ENCODE assay signal across 16 cellular contexts in the genomic region with DNA sequence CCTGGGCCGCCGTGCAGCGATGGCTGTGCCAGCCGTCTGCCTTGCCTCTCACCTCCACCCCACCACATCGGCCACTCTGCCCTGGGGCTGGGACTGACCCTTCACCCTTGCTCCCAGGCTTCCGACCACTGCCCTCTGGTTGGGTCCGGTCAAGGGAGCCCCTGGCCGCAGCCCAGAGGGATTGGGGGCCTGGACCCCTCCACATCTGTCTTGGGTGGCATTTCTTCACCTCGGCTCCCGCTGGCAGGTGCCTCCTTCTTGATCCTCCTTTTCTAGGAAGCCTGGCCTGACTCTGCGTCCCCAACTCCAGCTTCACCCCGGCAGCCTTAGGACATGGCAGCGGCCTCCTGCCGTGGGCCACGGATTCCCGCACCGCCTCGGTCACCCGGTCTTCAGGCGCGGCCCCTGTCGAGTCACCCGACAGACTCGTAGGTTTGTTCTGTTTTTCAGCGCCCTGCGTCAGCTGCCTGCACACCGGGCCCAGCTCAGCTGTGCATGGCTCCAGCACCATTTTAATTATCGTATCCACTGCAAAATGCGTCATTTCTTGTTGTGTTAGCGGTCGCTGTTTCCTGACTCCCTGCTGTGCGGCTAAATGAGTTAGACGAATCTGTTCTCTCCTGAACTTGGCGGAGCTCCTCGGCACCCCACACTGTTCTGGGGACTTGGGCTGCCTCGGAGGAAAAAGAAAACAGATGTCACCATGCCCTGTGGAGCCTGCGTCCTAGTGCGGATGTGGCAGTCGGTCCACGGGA.
A peak's percentile ranks its signal among the peaks of the same experiment; 100 is the strongest.
DNase-seq lines count a peak whose midpoint lies in the region; ATAC-seq lines count a peak whose summit lies in the region.
"Had no signal": no experiment of that assay in that cellular context is flagged by ENCODE, and none has a peak within 500 bp of the region (broad histone marks: within the 10 kb centered on the region; RNA-seq: fewer than 3 reads in every experiment).

No MANE protein-coding gene starts in this region.

- no CpG with 5 or more reads among the region's 40 CpGs for WGBS in neuronal stem cell (ENCODE audit: extremely low coverage in 2 of 2, insufficient read length in 2 of 2, insufficient replicate concordance in 1 of 2), 2 donors

- H2BK5ac ChIP-seq in neuronal stem cell (ENCODE audit: low read length): peak overlapping the region; percentile 66

- H3K79me1 ChIP-seq in neuronal stem cell (ENCODE audit: low read depth, low read length): peaks cover 2% of the 10 kb centered on the region

- H2BK15ac ChIP-seq in neuronal stem cell (ENCODE audit: low read length): peak overlapping the region; percentile 58

- no peak overlapping the region for H3K27ac ChIP-seq in neuronal stem cell (replicated peaks; ENCODE audit: low read length)
- H3K27ac ChIP-seq: 22Rv1 had no signal

- no peak overlapping the region for H3K4me2 ChIP-seq in neuronal stem cell (ENCODE audit: insufficient read depth, low read length, poor library complexity, severe bottlenecking)

- no peak overlapping the region for H3K4me3 Mint-ChIP-seq in activated T-cell treated with anti-CD3 and anti-CD28 coated beads, Interleukin-2, amount 50 U/mL, for 24 hours
- H3K4me3 Mint-ChIP-seq: CD4-positive, alpha-beta memory T cell; HFFc6 had no signal

- no peak overlapping the region for H3K4ac ChIP-seq in neuronal stem cell (ENCODE audit: low read length)

- DNase-seq in DMS 273 (lab: John Stamatoyannopoulos, UW; ENCODE audit: unreplicated experiment) (peak; percentile 45), DMS 273 treated with DMSO at 0.1 percent for 48 hours (lab: John Stamatoyannopoulos, UW) (no peak), NCI-H460 (ENCODE audit: extremely low read depth, low read depth) (peak; percentile 59), cerebellar cortex (ENCODE audit: low spot score) (peak; percentile 72), neuronal stem cell (ENCODE audit: low spot score) (no peak), middle frontal gyrus (ENCODE audit: extremely low spot score, low spot score) (no peak)
- DNase-seq in activated T-cell treated with anti-CD3 and anti-CD28 coated beads, Interleukin-2, amount 50 U/mL, for 24 hours: no peak
- DNase-seq: CD4-positive, alpha-beta memory T cell; HFFc6; Kasumi-1; MM.1S; NCI-H187 treated with DMSO at 0.1 percent for 48 hours; NCI-H446; NCI-H82 had no signal

- H4K91ac ChIP-seq in neuronal stem cell (ENCODE audit: low read depth, low read length, poor library complexity): no peak overlapping the region

- H3K4me1 ChIP-seq in neuronal stem cell (ENCODE audit: control insufficient read depth in 2 of 2, insufficient read depth in 1 of 2, low read depth in 1 of 2, low read length in 2 of 2): peaks cover 0 to 2% of the 10 kb centered on the region in 2 donors

- no peak overlapping the region for H2AFZ ChIP-seq in neuronal stem cell (ENCODE audit: low read length)

- H4K8ac ChIP-seq in neuronal stem cell (ENCODE audit: low read depth, low read length): no peak overlapping the region

- peaks cover 0 to 53% (median 2%) of the 10 kb centered on the region in 3 experiments for H3K27me3 ChIP-seq in neuronal stem cell (ENCODE audit: control insufficient read depth in 3 of 3, insufficient read depth in 3 of 3, low read depth in 1 of 3, low read length in 3 of 3)

- H3K23ac ChIP-seq in neuronal stem cell (ENCODE audit: low read depth, low read length, poor library complexity): peak overlapping the region; percentile 73

- H3K14ac ChIP-seq in neuronal stem cell (ENCODE audit: low read length): no peak overlapping the region

- no peaks in the 10 kb centered on the region for H3K36me3 ChIP-seq in neuronal stem cell (replicated peaks in 1 of 2; ENCODE audit: control insufficient read depth in 2 of 2, insufficient read depth in 2 of 2, low read length in 2 of 2)

- no peak for ATAC-seq in GM19351 (IDR thresholded peaks at IDR 0.05; ENCODE audit: unreplicated experiment)

- H3K9me3 Mint-ChIP-seq in activated T-cell treated with anti-CD3 and anti-CD28 coated beads, Interleukin-2, amount 50 U/mL, for 24 hours: no peaks in the 10 kb centered on the region
- H3K9me3 Mint-ChIP-seq: HFFc6 had no signal

- H3K4me1 Mint-ChIP-seq in activated T-cell treated with anti-CD3 and anti-CD28 coated beads, Interleukin-2, amount 50 U/mL, for 24 hours (ENCODE audit: low read depth): no peaks in the 10 kb centered on the region

- no peak overlapping the region for H3K4me3 ChIP-seq in neuronal stem cell (ENCODE audit: low read length in 2 of 2)

- H3K36me3 Mint-ChIP-seq in activated T-cell treated with anti-CD3 and anti-CD28 coated beads, Interleukin-2, amount 50 U/mL, for 24 hours (ENCODE audit: low read depth): no peaks in the 10 kb centered on the region
- H3K36me3 Mint-ChIP-seq: CD4-positive, alpha-beta memory T cell had no signal

- no peaks in the 10 kb centered on the region for H3K9me3 ChIP-seq in neuronal stem cell (replicated peaks in 1 of 2; ENCODE audit: control insufficient read depth in 2 of 2, insufficient read depth in 1 of 2, low read depth in 1 of 2, low read length in 2 of 2)

- H2BK120ac ChIP-seq in neuronal stem cell (ENCODE audit: low read depth, low read length): no peak overlapping the region

- no peak overlapping the region for H3K27ac Mint-ChIP-seq in activated T-cell treated with anti-CD3 and anti-CD28 coated beads, Interleukin-2, amount 50 U/mL, for 24 hours
- H3K27ac Mint-ChIP-seq: CD4-positive, alpha-beta memory T cell; HFFc6 had no signal

- peak overlapping the region; percentile 74 for H3K18ac ChIP-seq in neuronal stem cell (ENCODE audit: low read length)

- H2AK5ac ChIP-seq in neuronal stem cell (ENCODE audit: low read depth, low read length): peak overlapping the region; percentile 32

- no peak overlapping the region for H3K9ac ChIP-seq in neuronal stem cell (ENCODE audit: low read depth, low read length, poor library complexity)

- peaks cover 13% of the 10 kb centered on the region for H3K27me3 Mint-ChIP-seq in activated T-cell treated with anti-CD3 and anti-CD28 coated beads, Interleukin-2, amount 50 U/mL, for 24 hours

- H2BK12ac ChIP-seq in neuronal stem cell (ENCODE audit: low read length): no peak overlapping the region

Comparison
In these comparisons a context has a peak if more than half of its experiments do, and no peak if none do; other contexts are left out.
1. DNase-seq: peak in DMS 273 (single experiment), NCI-H460 (single experiment) and cerebellar cortex (single experiment); none in DMS 273 treated with DMSO at 0.1 percent for 48 hours (single experiment), neuronal stem cell (single experiment), middle frontal gyrus (single experiment) and activated T-cell treated with anti-CD3 and anti-CD28 coated beads, Interleukin-2, amount 50 U/mL, for 24 hours (single experiment).